Comparison of ENCODE assay signal across 18 cellular contexts in the genomic region with DNA sequence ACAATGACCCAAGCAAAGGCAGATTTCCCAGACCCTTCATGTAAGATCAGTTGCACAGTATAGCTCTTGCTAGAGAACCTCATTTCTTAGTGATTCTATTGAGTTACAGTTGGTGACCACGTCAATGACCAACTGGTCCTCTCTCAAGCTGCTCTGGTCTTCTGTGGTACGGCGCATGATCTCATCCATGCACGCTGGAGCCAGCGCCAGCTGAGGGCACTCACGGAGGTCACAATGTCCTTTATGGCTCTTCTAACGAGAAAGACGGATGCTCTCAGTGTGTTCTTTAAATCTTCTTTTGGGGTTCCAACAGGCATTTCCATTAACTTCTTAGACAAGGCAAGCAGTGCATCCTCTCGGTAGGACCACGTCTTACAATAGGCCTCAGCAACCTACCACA. TPM values are rescaled to one million over a fixed set of nuclear protein-coding genes. Genes with fewer than 3 reads are reported as not detected.
DNase-seq lines count a peak whose midpoint lies in the region; ATAC-seq and TF ChIP-seq lines count a peak whose summit lies in the region.
"Had no signal": no experiment of that assay in that cellular context is flagged by ENCODE, and none has a peak within 500 bp of the region (broad histone marks: within the 10 kb centered on the region; RNA-seq: fewer than 3 reads in every experiment).

No MANE protein-coding gene starts in this region.

- H3K36me3 ChIP-seq in CD8-positive, alpha-beta T cell (ENCODE audit: insufficient read depth, low read length): peaks cover 41% of the 10 kb centered on the region
- H3K36me3 ChIP-seq in sigmoid colon: peaks cover under 1 to 94% (median 56%) of the 10 kb centered on the region in 4 donors
- peaks cover 81% of the 10 kb centered on the region for H3K36me3 ChIP-seq in upper lobe of right lung
- peaks cover 11% of the 10 kb centered on the region for H3K36me3 ChIP-seq in HAP-1 (replicated peaks)

- 93% methylated on average over 10 of the region's 10 CpGs for WGBS in sigmoid colon, 2 donors

- H3K4me1 Mint-ChIP-seq in CD8-positive, alpha-beta T cell (ENCODE audit: low read depth): no peaks in the 10 kb centered on the region
- H3K4me1 Mint-ChIP-seq: CD4-positive, alpha-beta memory T cell; H9 had no signal

- TF ChIP-seq EP300 in sigmoid colon (IDR thresholded peaks at IDR 0.05): no peak

- peaks cover 6% of the 10 kb centered on the region for H3K9me3 Mint-ChIP-seq in CD8-positive, alpha-beta T cell

- peak overlapping the region; percentile 4 for H3K27ac Mint-ChIP-seq in CD8-positive, alpha-beta T cell
- H3K27ac Mint-ChIP-seq: H9, HFFc6 had no signal

- H3K4me3 Mint-ChIP-seq in CD8-positive, alpha-beta T cell: no peak overlapping the region
- H3K4me3 Mint-ChIP-seq: CD4-positive, alpha-beta memory T cell; H9; HFFc6 had no signal

- in situ Hi-C loops in HAP-1 (cut with MboI; ENCODE audit: low sequenced_read_pairs): no loop called here

- no peaks in the 10 kb centered on the region for H3K27me3 Mint-ChIP-seq in CD8-positive, alpha-beta T cell (ENCODE audit: low read depth)
- H3K27me3 Mint-ChIP-seq: CD4-positive, alpha-beta memory T cell had no signal

- H3K9me3 ChIP-seq in CD8-positive, alpha-beta T cell (ENCODE audit: low read length): no peaks in the 10 kb centered on the region
- H3K9me3 ChIP-seq in sigmoid colon (peaks cover 0 to 7% (median 2%) of the 10 kb centered on the region in 4 donors), upper lobe of right lung (peaks cover 10% of the 10 kb centered on the region), HAP-1 (no peaks in the 10 kb centered on the region)

- no peaks in the 10 kb centered on the region for H3K27me3 ChIP-seq in CD8-positive, alpha-beta T cell (ENCODE audit: insufficient read depth, low read length)
- no peaks in the 10 kb centered on the region for H3K27me3 ChIP-seq in sigmoid colon
- no peaks in the 10 kb centered on the region for H3K27me3 ChIP-seq in upper lobe of right lung
- H3K27me3 ChIP-seq in HAP-1 (ENCODE audit: low read depth): no peaks in the 10 kb centered on the region

- TF ChIP-seq POLR2A in sigmoid colon (IDR thresholded peaks at IDR 0.05): no peak

- CTCF ChIA-PET in CD8-positive, alpha-beta T cell (lab: Charles Lee): no interaction called here

- no peaks in the 10 kb centered on the region for H3K4me1 ChIP-seq in CD8-positive, alpha-beta T cell (ENCODE audit: insufficient read depth, low read length)
- H3K4me1 ChIP-seq in sigmoid colon (no peaks in the 10 kb centered on the region), upper lobe of right lung (no peaks in the 10 kb centered on the region), HAP-1 (no peaks in the 10 kb centered on the region)
- H3K4me1 ChIP-seq: A549, Caco-2 had no signal

- no peak overlapping the region for H3K4me3 ChIP-seq in CD8-positive, alpha-beta T cell (ENCODE audit: low read depth, low read length)
- H3K4me3 ChIP-seq in sigmoid colon (no peak overlapping the region), upper lobe of right lung (no peak overlapping the region), HAP-1 (no peak overlapping the region)
- H3K4me3 ChIP-seq: A549, GM23248 had no signal

- no peak for ATAC-seq in CD8-positive, alpha-beta T cell
- ATAC-seq in upper lobe of right lung: no peak
- ATAC-seq: A549 had no signal

- no peak overlapping the region for H3K27ac ChIP-seq in CD8-positive, alpha-beta T cell (ENCODE audit: low read depth, low read length)
- H3K27ac ChIP-seq in angular gyrus (ENCODE audit: low read depth, low read length): peak overlapping the region; percentile 10
- no peak overlapping the region for H3K27ac ChIP-seq in sigmoid colon
- no peak overlapping the region for H3K27ac ChIP-seq in upper lobe of right lung
- H3K27ac ChIP-seq: A549, GM23248 had no signal

- peaks cover 86% of the 10 kb centered on the region for H3K36me3 Mint-ChIP-seq in CD8-positive, alpha-beta T cell

- DNase-seq in CD8-positive, alpha-beta T cell: no peak
- DNase-seq in sigmoid colon (peak; percentile 5), upper lobe of right lung (peak; percentile 8), GOT3 (lab: John Stamatoyannopoulos, UW) (no peak), dermis blood vessel endothelial cell (no peak), HAP-1 (ENCODE audit: low spot score in 2 of 2) (no peak)
- DNase-seq: 8988T; ACHN; C1 segment of cervical spinal cord; Caco-2; CD4-positive, alpha-beta memory T cell; DMS153; DND-41; GM23248; H9; HFFc6 had no signal

- intact Hi-C loops in CD8-positive, alpha-beta T cell (cut with DNase I, micrococcal nuclease): no loop called here
- intact Hi-C loops in sigmoid colon (cut with DNase I) (no loop called here), upper lobe of right lung (cut with DNase I) (no loop called here)

- TF ChIP-seq CTCF in CD8-positive, alpha-beta T cell (IDR thresholded peaks at IDR 0.05): no peak
- TF ChIP-seq CTCF in sigmoid colon (IDR thresholded peaks at IDR 0.05) (no peak), upper lobe of right lung (IDR thresholded peaks at IDR 0.05) (no peak)

- POLR2A ChIA-PET in CD8-positive, alpha-beta T cell (lab: Charles Lee): no interaction called here

RNA-seq across cellular contexts. Expression of gene CEP104, which starts 22.3 kb away (rescaled TPM):
- 10 to 100 TPM; 15.5 to 16.8 TPM for total RNA-seq in CD8-positive, alpha-beta T cell
- total RNA-seq in sigmoid colon: 10 to 100 TPM; 21.6 to 32.5 (median 25.3) TPM
- 10 to 100 TPM; 12.0 to 16.0 (median 12.9) TPM for polyA plus RNA-seq in sigmoid colon
- total RNA-seq in upper lobe of right lung: 61.0 TPM
- total RNA-seq in dermis blood vessel endothelial cell: 23.8 and 38.9 TPM in 2 replicates

RNA-seq across cellular contexts. Expression of gene DFFB, which starts 22.6 kb away (rescaled TPM):
- 1 to 10 TPM; 3.4 to 3.7 TPM for total RNA-seq in CD8-positive, alpha-beta T cell
- total RNA-seq in sigmoid colon: 1 to 10 TPM; 2.9 to 7.4 (median 6.6) TPM
- 1 to 10 TPM; 1.8 to 9.0 (median 3.2) TPM for polyA plus RNA-seq in sigmoid colon
- 8.5 TPM for total RNA-seq in upper lobe of right lung
- total RNA-seq in dermis blood vessel endothelial cell: 13.7 and 14.8 TPM in 2 replicates

RNA-seq across cellular contexts. Expression of gene LRRC47, which starts 38.4 kb away (rescaled TPM):
- total RNA-seq in CD8-positive, alpha-beta T cell: 10 to 100 TPM; 31.8 to 36.3 TPM
- 10 to 100 TPM; 26.7 to 36.4 (median 31.2) TPM for total RNA-seq in sigmoid colon
- polyA plus RNA-seq in sigmoid colon: 10 to 100 TPM; 11.4 to 25.9 (median 13.2) TPM
- 34.2 TPM for total RNA-seq in upper lobe of right lung
- total RNA-seq in dermis blood vessel endothelial cell: 42.2 and 50.9 TPM in 2 replicates

Comparison
In these comparisons a context has a peak if more than half of its experiments do, and no peak if none do; other contexts are left out.
1. DNase-seq: peak in sigmoid colon (single experiment) and upper lobe of right lung (single experiment); none in CD8-positive, alpha-beta T cell (0 of 7), GOT3 (single experiment), dermis blood vessel endothelial cell (single experiment) and HAP-1 (0 of 2).